In the genomic region with DNA sequence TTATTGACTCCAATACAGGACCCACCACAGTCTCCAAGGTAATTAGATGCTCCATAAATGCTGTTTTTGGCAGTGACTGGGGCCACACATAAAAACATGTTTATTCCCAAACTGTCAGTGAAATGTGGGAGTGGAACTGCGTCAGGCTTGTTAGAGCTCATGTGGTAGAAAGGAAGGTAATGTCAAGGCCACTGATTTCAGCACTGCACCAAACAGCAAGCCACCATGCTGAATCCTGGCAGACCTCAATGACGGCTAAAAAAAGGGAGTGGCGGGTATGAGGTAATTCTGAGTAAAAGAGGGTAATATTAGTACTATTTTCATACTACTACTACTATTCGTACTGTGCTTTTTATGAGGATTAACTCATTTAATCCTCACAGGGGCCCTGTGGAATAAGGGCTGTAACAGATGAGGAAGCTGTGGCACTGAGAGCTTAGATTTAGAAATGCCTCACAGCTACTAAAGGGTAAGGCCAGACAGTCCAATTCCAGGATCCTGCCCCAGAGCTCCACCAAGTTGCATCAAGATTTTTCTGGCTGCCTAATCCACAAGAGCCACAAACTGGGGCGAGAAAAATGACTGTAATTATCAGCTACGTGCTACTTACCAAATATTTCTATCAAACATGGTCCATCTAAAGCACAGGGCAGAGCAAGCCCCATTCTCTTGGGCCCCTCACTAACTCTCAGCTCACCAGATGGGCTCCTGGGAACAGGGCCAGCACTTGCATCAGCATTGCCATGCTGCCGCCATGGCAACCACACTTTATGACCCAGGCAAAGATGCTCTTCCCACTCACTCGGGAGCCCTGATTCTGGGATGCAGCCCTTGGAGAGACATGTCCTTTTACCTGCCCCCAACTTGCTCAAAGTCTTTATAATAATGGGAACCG, we compare ENCODE assay signal across 9 cellular contexts.
DNase-seq lines count a peak whose midpoint lies in the region; ATAC-seq, FAIRE-seq and TF ChIP-seq lines count a peak whose summit lies in the region.
"Had no signal": no experiment of that assay in that cellular context is flagged by ENCODE, and none has a peak within 500 bp of the region (broad histone marks: within the 10 kb centered on the region; RNA-seq: fewer than 3 reads in every experiment).

No MANE protein-coding gene starts in this region.

- H3K79me2 ChIP-seq in astrocyte (ENCODE audit: insufficient read depth, low read length), result no peaks in the 10 kb centered on the region

- DNase-seq in COLO668 (lab: John Stamatoyannopoulos, UW; ENCODE audit: unreplicated experiment) (peak; percentile 66), NCI-H1105 treated with DMSO at 0.1 percent for 48 hours (lab: John Stamatoyannopoulos, UW) (peak; percentile 91), astrocyte (ENCODE audit: low read depth) (peak; percentile 46), mesothelial cell of epicardium (ENCODE audit: low spot score in 2 of 2, unreplicated experiment in 2 of 2) (peak in 1 of 2 experiments; percentile 46), NAMALWA (ENCODE audit: low spot score) (no peak)
- no peak for DNase-seq in effector memory CD8-positive, alpha-beta T cell
- DNase-seq in activated naive CD8-positive, alpha-beta T cell treated with anti-CD3 and anti-CD28 coated beads, Interleukin-2, amount 50 U/mL, for 24 hours, result no peak
- DNase-seq: upper lobe of left lung had no signal

- H4K20me1 ChIP-seq in astrocyte (ENCODE audit: insufficient read depth, low read length), result no peaks in the 10 kb centered on the region

- no peak overlapping the region for H3K4me3 Mint-ChIP-seq in astrocyte (ENCODE audit: unreplicated experiment)
- no peak overlapping the region for H3K4me3 Mint-ChIP-seq in mesothelial cell of epicardium
- no peak overlapping the region for H3K4me3 Mint-ChIP-seq in effector memory CD8-positive, alpha-beta T cell
- no peak overlapping the region for H3K4me3 Mint-ChIP-seq in activated naive CD8-positive, alpha-beta T cell treated with anti-CD3 and anti-CD28 coated beads, Interleukin-2, amount 50 U/mL, for 24 hours

- H3K27me3 ChIP-seq in astrocyte (ENCODE audit: insufficient read depth, low read length), result no peaks in the 10 kb centered on the region
- H3K27me3 ChIP-seq: upper lobe of left lung had no signal

- H3K36me3 ChIP-seq in astrocyte (ENCODE audit: insufficient read depth, low read length), result no peaks in the 10 kb centered on the region
- H3K36me3 ChIP-seq: upper lobe of left lung had no signal

- no peaks in the 10 kb centered on the region for H3K9me3 ChIP-seq in astrocyte (ENCODE audit: insufficient read depth, low read depth, low read length)
- H3K9me3 ChIP-seq: upper lobe of left lung had no signal

- H3K36me3 Mint-ChIP-seq in astrocyte (ENCODE audit: low read depth, unreplicated experiment) (no peaks in the 10 kb centered on the region), mesothelial cell of epicardium (no peaks in the 10 kb centered on the region)
- H3K36me3 Mint-ChIP-seq in effector memory CD8-positive, alpha-beta T cell (ENCODE audit: insufficient read depth), result no peaks in the 10 kb centered on the region
- H3K36me3 Mint-ChIP-seq in activated naive CD8-positive, alpha-beta T cell treated with anti-CD3 and anti-CD28 coated beads, Interleukin-2, amount 50 U/mL, for 24 hours (ENCODE audit: low read depth), result no peaks in the 10 kb centered on the region

- H3K9me3 Mint-ChIP-seq in astrocyte (ENCODE audit: unreplicated experiment) (no peaks in the 10 kb centered on the region), mesothelial cell of epicardium (no peaks in the 10 kb centered on the region)
- no peaks in the 10 kb centered on the region for H3K9me3 Mint-ChIP-seq in effector memory CD8-positive, alpha-beta T cell
- H3K9me3 Mint-ChIP-seq in activated naive CD8-positive, alpha-beta T cell treated with anti-CD3 and anti-CD28 coated beads, Interleukin-2, amount 50 U/mL, for 24 hours, result no peaks in the 10 kb centered on the region

- H3K4me1 Mint-ChIP-seq in astrocyte (ENCODE audit: low read depth, unreplicated experiment) (peaks cover 23% of the 10 kb centered on the region), mesothelial cell of epicardium (peaks cover 12% of the 10 kb centered on the region)
- peaks cover 2 to 6% of the 10 kb centered on the region in 2 donors for H3K4me1 Mint-ChIP-seq in effector memory CD8-positive, alpha-beta T cell (ENCODE audit: low read depth in 2 of 2)
- peaks cover 21% of the 10 kb centered on the region for H3K4me1 Mint-ChIP-seq in activated naive CD8-positive, alpha-beta T cell treated with anti-CD3 and anti-CD28 coated beads, Interleukin-2, amount 50 U/mL, for 24 hours

- no peak overlapping the region for H3K27ac ChIP-seq in astrocyte (ENCODE audit: low read depth, low read length)
- H3K27ac ChIP-seq: upper lobe of left lung had no signal

- no peak overlapping the region for H3K4me2 ChIP-seq in astrocyte (ENCODE audit: low read length)

- peaks cover 29% of the 10 kb centered on the region for H3K4me1 ChIP-seq in astrocyte (ENCODE audit: insufficient read depth, low read length)

- H3K27me3 Mint-ChIP-seq in astrocyte (ENCODE audit: low read depth, unreplicated experiment), result no peaks in the 10 kb centered on the region
- H3K27me3 Mint-ChIP-seq in mesothelial cell of epicardium (ENCODE audit: low read depth), result no peaks in the 10 kb centered on the region
- H3K27me3 Mint-ChIP-seq in effector memory CD8-positive, alpha-beta T cell, result no peaks in the 10 kb centered on the region
- H3K27me3 Mint-ChIP-seq in activated naive CD8-positive, alpha-beta T cell treated with anti-CD3 and anti-CD28 coated beads, Interleukin-2, amount 50 U/mL, for 24 hours, result no peaks in the 10 kb centered on the region

- H3K27ac Mint-ChIP-seq in astrocyte (ENCODE audit: unreplicated experiment) (peak overlapping the region; percentile 53), mesothelial cell of epicardium (peak overlapping the region; percentile 36)
- no peak overlapping the region for H3K27ac Mint-ChIP-seq in effector memory CD8-positive, alpha-beta T cell
- H3K27ac Mint-ChIP-seq in activated naive CD8-positive, alpha-beta T cell treated with anti-CD3 and anti-CD28 coated beads, Interleukin-2, amount 50 U/mL, for 24 hours, result no peak overlapping the region

- no peak overlapping the region for H2AFZ ChIP-seq in astrocyte (ENCODE audit: low read depth, low read length)

- no peak for TF ChIP-seq CTCF in astrocyte (IDR thresholded peaks at IDR 0.05; ENCODE audit: insufficient read depth, low read depth, low read length)
- no peak for TF ChIP-seq CTCF in mesothelial cell of epicardium (IDR thresholded peaks at IDR 0.05; ENCODE audit: unreplicated experiment)

- H3K4me3 ChIP-seq in astrocyte (ENCODE audit: insufficient read depth, low read depth, low read length), result no peak overlapping the region
- H3K4me3 ChIP-seq: upper lobe of left lung had no signal

- ATAC-seq in effector memory CD8-positive, alpha-beta T cell (replicated peaks), result no peak
- ATAC-seq in HG02870 (IDR thresholded peaks at IDR 0.05; ENCODE audit: unreplicated experiment), result no peak
- ATAC-seq in activated naive CD8-positive, alpha-beta T cell treated with anti-CD3 and anti-CD28 coated beads, Interleukin-2, amount 50 U/mL, for 24 hours, result no peak

- FAIRE-seq in astrocyte (lab: Jason Lieb, UNC), result no peak

- no peak overlapping the region for H3K9ac ChIP-seq in astrocyte (ENCODE audit: low read length)

Comparison
In these comparisons a context has a peak if more than half of its experiments do, and no peak if none do; other contexts are left out.
1. DNase-seq: peak in COLO668 (single experiment), NCI-H1105 treated with DMSO at 0.1 percent for 48 hours (single experiment) and astrocyte (single experiment); none in effector memory CD8-positive, alpha-beta T cell (0 of 3), activated naive CD8-positive, alpha-beta T cell treated with anti-CD3 and anti-CD28 coated beads, Interleukin-2, amount 50 U/mL, for 24 hours (single experiment) and NAMALWA (single experiment).
2. H3K27ac Mint-ChIP-seq: peak in astrocyte (single experiment) and mesothelial cell of epicardium (single experiment); none in effector memory CD8-positive, alpha-beta T cell (0 of 2) and activated naive CD8-positive, alpha-beta T cell treated with anti-CD3 and anti-CD28 coated beads, Interleukin-2, amount 50 U/mL, for 24 hours (single experiment).